In the genomic region with DNA sequence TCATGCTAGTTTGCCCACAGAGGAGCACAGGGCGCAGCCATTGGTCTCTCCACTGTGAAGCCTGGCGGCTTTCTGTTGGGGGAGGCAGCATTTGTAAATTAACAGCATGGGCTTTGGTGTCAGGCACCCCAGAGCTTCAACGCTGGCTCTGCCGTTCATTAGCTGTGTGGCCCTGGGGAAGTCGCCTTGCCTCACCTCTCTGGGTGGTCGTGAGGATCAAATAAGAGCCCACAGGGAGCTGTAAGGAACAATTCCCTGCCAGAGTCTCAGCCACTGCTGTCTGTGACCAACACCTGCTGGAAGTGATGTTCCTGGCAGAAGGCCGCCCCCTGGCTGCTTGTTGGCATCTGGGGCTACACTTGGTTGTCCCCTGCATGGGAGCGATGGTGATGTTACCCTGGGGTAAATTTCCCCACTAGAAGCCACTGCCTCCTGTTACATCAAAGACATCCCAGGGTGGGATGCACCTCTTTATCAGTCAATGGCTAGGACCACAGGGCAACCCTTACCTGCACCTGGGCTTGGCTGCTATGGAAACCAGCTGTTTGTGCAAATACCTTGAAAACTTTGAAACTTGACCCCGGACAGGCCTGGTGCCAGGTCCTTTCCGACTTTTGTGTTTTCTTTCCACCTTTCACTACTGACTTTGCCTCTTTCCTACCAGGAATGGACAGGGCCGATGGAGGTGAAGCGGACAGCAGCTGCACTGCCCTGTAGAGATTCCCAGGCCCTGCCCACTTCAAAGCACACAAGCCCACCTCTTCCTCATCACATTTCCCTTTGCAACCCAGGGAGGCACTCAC, we compare ENCODE assay signal across 8 cellular contexts. TPM values are rescaled to one million over a fixed set of nuclear protein-coding genes. Genes with fewer than 3 reads are reported as not detected.
DNase-seq lines count a peak whose midpoint lies in the region; ATAC-seq and TF ChIP-seq lines count a peak whose summit lies in the region.

No MANE protein-coding gene starts in this region.

- no peak overlapping the region for H3K4me2 ChIP-seq in PC-3 (ENCODE audit: low read length)

- intact Hi-C loops in CD8-positive, alpha-beta T cell (cut with DNase I, micrococcal nuclease), result loop anchor here in 1 of 2 experiments (1.0 to 10.0 kb wide), 2 partner anchors 166 to 779 kb away; partner anchors contain the start of gene FLNB
- intact Hi-C loops in PC-3 (cut with micrococcal nuclease) (no loop called here), colonic mucosa (cut with DNase I) (loop anchor here (5.0 to 10.0 kb wide), 2 partner anchors 167 to 209 kb away; partner anchors contain the start of gene FLNB)

- no TSS peak for BruUV-seq in PC-3 (replicated peaks; lab: Mats Ljungman, UMichigan)

- H3K27ac Mint-ChIP-seq in CD8-positive, alpha-beta T cell, result no peak overlapping the region

- no peaks in the 10 kb centered on the region for H4K20me1 ChIP-seq in PC-3 (ENCODE audit: low read length)

- H3K27ac ChIP-seq in CD8-positive, alpha-beta T cell (ENCODE audit: low read depth, low read length), result no peak overlapping the region
- H3K27ac ChIP-seq in PC-3 (ENCODE audit: low read length) (no peak overlapping the region), colonic mucosa (peak overlapping the region; percentile 68), muscle layer of duodenum (ENCODE audit: low read length) (peak overlapping the region; percentile 25)

- DNase-seq in CD8-positive, alpha-beta T cell, result peak in 5 of 7 experiments; percentile 9 to 68 (median 50)
- DNase-seq in H7, result peak; percentile 71
- DNase-seq in PC-3, result peak; percentile 55
- peak; percentile 68 for DNase-seq in colonic mucosa
- DNase-seq in COLO829 (ENCODE audit: low spot score), result no peak

- H3K9me2 ChIP-seq in PC-3 (replicated peaks; ENCODE audit: low read length), result no peaks in the 10 kb centered on the region

- no peak overlapping the region for H2AFZ ChIP-seq in PC-3 (ENCODE audit: low read length)

- H3K36me3 ChIP-seq in CD8-positive, alpha-beta T cell (ENCODE audit: insufficient read depth, low read length), result peaks cover 3% of the 10 kb centered on the region
- H3K36me3 ChIP-seq in H7 (replicated peaks; ENCODE audit: control insufficient read depth, insufficient read depth, low read length), result peaks cover 16% of the 10 kb centered on the region
- H3K36me3 ChIP-seq in PC-3 (ENCODE audit: low read depth, low read length), result peaks cover 31% of the 10 kb centered on the region
- H3K36me3 ChIP-seq in colonic mucosa, result peaks cover 16% of the 10 kb centered on the region
- H3K36me3 ChIP-seq in muscle layer of duodenum (ENCODE audit: control insufficient read depth in 1 of 2, insufficient read depth in 2 of 2, low read length in 2 of 2), result peaks cover 21 to 25% of the 10 kb centered on the region in 2 donors

- peaks cover 9% of the 10 kb centered on the region for H3K27me3 Mint-ChIP-seq in CD8-positive, alpha-beta T cell (ENCODE audit: low read depth)

- TF ChIP-seq CTCF in CD8-positive, alpha-beta T cell (IDR thresholded peaks at IDR 0.05), result no peak
- TF ChIP-seq CTCF in PC-3 (conservative IDR thresholded peaks at IDR 0.05; ENCODE audit: low read depth, low read length), result peak; percentile 68
- peak; percentile 20 for TF ChIP-seq CTCF in colonic mucosa (IDR thresholded peaks at IDR 0.05)

- H3K36me3 Mint-ChIP-seq in CD8-positive, alpha-beta T cell, result peaks cover 28% of the 10 kb centered on the region

- peak; percentile 35 for ATAC-seq in CD8-positive, alpha-beta T cell
- ATAC-seq in PC-3 (peak; percentile 25), HG03108 (IDR thresholded peaks at IDR 0.05; ENCODE audit: unreplicated experiment) (no peak), HG02642 (IDR thresholded peaks at IDR 0.05; ENCODE audit: poor library complexity, unreplicated experiment) (no peak)

- H3K9me3 ChIP-seq in CD8-positive, alpha-beta T cell (ENCODE audit: low read length), result no peaks in the 10 kb centered on the region
- H3K9me3 ChIP-seq in PC-3 (ENCODE audit: low read length) (no peaks in the 10 kb centered on the region), colonic mucosa (no peaks in the 10 kb centered on the region), muscle layer of duodenum (ENCODE audit: control insufficient read depth in 1 of 2, low read length in 2 of 2) (no peaks in the 10 kb centered on the region)

- no peaks in the 10 kb centered on the region for H3K27me3 ChIP-seq in CD8-positive, alpha-beta T cell (ENCODE audit: insufficient read depth, low read length)
- H3K27me3 ChIP-seq in H7 (ENCODE audit: control insufficient read depth, insufficient read depth, low read length) (peaks cover 1% of the 10 kb centered on the region; the same call in 1 of the 2 replicates), PC-3 (ENCODE audit: low read length) (no peaks in the 10 kb centered on the region), colonic mucosa (no peaks in the 10 kb centered on the region), muscle layer of duodenum (ENCODE audit: low read depth, low read length) (no peaks in the 10 kb centered on the region)

- H3K4me1 Mint-ChIP-seq in CD8-positive, alpha-beta T cell (ENCODE audit: low read depth), result peaks cover 12% of the 10 kb centered on the region

- H3F3A ChIP-seq in PC-3 (ENCODE audit: low read length, unreplicated experiment), result peaks cover 9% of the 10 kb centered on the region

- H3K79me2 ChIP-seq in PC-3 (ENCODE audit: low read length), result no peaks in the 10 kb centered on the region

- H3K4me3 Mint-ChIP-seq in CD8-positive, alpha-beta T cell, result no peak overlapping the region

- H3K4me1 ChIP-seq in CD8-positive, alpha-beta T cell (ENCODE audit: insufficient read depth, low read length), result peaks cover 13% of the 10 kb centered on the region
- peaks cover 24% of the 10 kb centered on the region for H3K4me1 ChIP-seq in PC-3 (ENCODE audit: insufficient read depth, low read length)
- H3K4me1 ChIP-seq in colonic mucosa, result peaks cover 40% of the 10 kb centered on the region
- peaks cover 14 to 33% of the 10 kb centered on the region in 2 donors for H3K4me1 ChIP-seq in muscle layer of duodenum (ENCODE audit: control insufficient read depth in 1 of 2, insufficient read depth in 2 of 2, low read length in 2 of 2)

- H3K9me3 Mint-ChIP-seq in CD8-positive, alpha-beta T cell, result no peaks in the 10 kb centered on the region

- POLR2A ChIA-PET in CD8-positive, alpha-beta T cell (lab: Charles Lee), result no interaction called here
- POLR2A ChIA-PET in PC-3 (lab: Charles Lee; ENCODE audit: unreplicated experiment), result no interaction called here

- H3K9ac ChIP-seq in PC-3 (ENCODE audit: low read length) (no peak overlapping the region), colonic mucosa (ENCODE audit: low read depth in 2 of 2, low read length in 2 of 2) (peak overlapping the region in 1 of 2 donors; percentile 73)

- CTCF ChIA-PET in CD8-positive, alpha-beta T cell (lab: Charles Lee), result interaction anchor here (0.6 to 4.0 kb wide), 8 partner anchors 9 to 175 kb away, joined by 3 to 41 read pairs (median 3); partner anchors contain the start of gene FLNB
- CTCF ChIA-PET in PC-3 (lab: Charles Lee), result interaction anchor here (0.6 kb wide), 1 partner anchor 10 kb away, joined by 8 read pairs; no protein-coding TSS in a partner anchor

- no peak overlapping the region for H3K4me3 ChIP-seq in CD8-positive, alpha-beta T cell (ENCODE audit: low read depth, low read length)
- H3K4me3 ChIP-seq in H7 (ENCODE audit: insufficient read depth, low read depth, low read length), result no peak overlapping the region
- no peak overlapping the region for H3K4me3 ChIP-seq in PC-3 (ENCODE audit: low read length)
- H3K4me3 ChIP-seq in colonic mucosa, result no peak overlapping the region
- no peak overlapping the region for H3K4me3 ChIP-seq in muscle layer of duodenum (ENCODE audit: low read depth in 1 of 2, low read length in 2 of 2)

RNA-seq across cellular contexts. Expression of gene DNASE1L3, which starts 36.9 kb away (rescaled TPM):
- total RNA-seq in CD8-positive, alpha-beta T cell, result not detected
- not detected in 2 replicates for total RNA-seq in H7 (2014; rRNA removed; shearing (Covaris generic))
- total RNA-seq in PC-3 (2014; rRNA removed), result 0.36 and 0.63 TPM in 2 replicates
- total RNA-seq in colonic mucosa, result 1 to 10 TPM; 2.2 to 6.2 TPM

Comparison
In these comparisons a context has a peak if more than half of its experiments do, and no peak if none do; other contexts are left out.
1. ATAC-seq: peak in CD8-positive, alpha-beta T cell (single experiment) and PC-3 (single experiment); none in HG03108 (single experiment) and HG02642 (single experiment).
2. H3K27ac ChIP-seq: peak in colonic mucosa (single experiment) and muscle layer of duodenum (single experiment); none in CD8-positive, alpha-beta T cell (single experiment) and PC-3 (single experiment).